In genomic region chr11:65617136-65617850, GRCh38 we compare ENCODE assay signal across 12 cellular contexts. TPM values are rescaled to one million over a fixed set of nuclear protein-coding genes. Genes with fewer than 3 reads are reported as not detected.
DNase-seq lines count a peak whose midpoint lies in the region; ATAC-seq, FAIRE-seq and TF ChIP-seq lines count a peak whose summit lies in the region.
"Had no signal": no experiment of that assay in that cellular context is flagged by ENCODE, and none has a peak within 500 bp of the region (broad histone marks: within the 10 kb centered on the region; RNA-seq: fewer than 3 reads in every experiment).

No MANE protein-coding gene starts in this region.

- H2AFZ ChIP-seq in OCI-LY1 (ENCODE audit: low read length) (no peak overlapping the region), trophoblast cell (ENCODE audit: insufficient read depth, low read length, poor library complexity) (no peak overlapping the region)

- FAIRE-seq in H54 (lab: Jason Lieb, UNC): no peak

- TF ChIP-seq CTCF in GM12864 (IDR thresholded peaks at IDR 0.05; ENCODE audit: low read depth, low read length, missing control alignments) (no peak), OCI-LY1 (IDR thresholded peaks at IDR 0.05; ENCODE audit: low read length) (peak; percentile 15; the same call in 1 of the 2 replicates)

- POLR2A ChIA-PET in HEK293T (lab: Yijun Ruan, JAX): interaction anchor here (0.8 to 2.4 kb wide), 4 partner anchors 16 to 47 kb away, joined by 3 to 6 read pairs (median 4); partner anchors contain the start of genes SIPA1 and ZNRD2

- H4K91ac ChIP-seq in trophoblast cell (ENCODE audit: low read depth, low read length): no peak overlapping the region

- peak overlapping the region; percentile 93 for H3K9ac ChIP-seq in OCI-LY1 (ENCODE audit: low read length)
- H3K9ac ChIP-seq in duodenal mucosa (ENCODE audit: low read depth in 1 of 2, low read length in 2 of 2): peak overlapping the region in 1 of 2 donors; percentile 79
- no peak overlapping the region for H3K9ac ChIP-seq in trophoblast cell (ENCODE audit: low read length)

- no CpG with 5 or more reads among the region's 17 CpGs for WGBS in trophoblast cell (ENCODE audit: extremely low coverage, insufficient coverage, insufficient read length)

- H3K27ac ChIP-seq in OCI-LY1 (ENCODE audit: low read depth, low read length, poor library complexity, severe bottlenecking) (peak overlapping the region; percentile 54), duodenal mucosa (ENCODE audit: low read depth, low read length) (no peak overlapping the region), trophoblast cell (ENCODE audit: low read depth, low read length) (no peak overlapping the region)
- H3K27ac ChIP-seq: SJSA1 had no signal

- peaks cover 16% of the 10 kb centered on the region for H3K79me1 ChIP-seq in trophoblast cell (ENCODE audit: low read length)

- no peaks in the 10 kb centered on the region for H3K9me2 ChIP-seq in OCI-LY1 (ENCODE audit: low read depth, low read length)

- H3K4me2 ChIP-seq in OCI-LY1 (ENCODE audit: low read length) (peak overlapping the region; percentile 98), trophoblast cell (ENCODE audit: low read length) (peak overlapping the region; percentile 2)

- H3K18ac ChIP-seq in trophoblast cell (ENCODE audit: low read length): no peak overlapping the region

- H3K9me3 ChIP-seq in OCI-LY1 (ENCODE audit: low read length) (no peaks in the 10 kb centered on the region), duodenal mucosa (ENCODE audit: control insufficient read depth in 1 of 2, low read length in 2 of 2) (no peaks in the 10 kb centered on the region), trophoblast cell (ENCODE audit: insufficient read depth, low read depth, low read length) (peaks cover 2% of the 10 kb centered on the region)
- H3K9me3 ChIP-seq: sigmoid colon, SJSA1, tibial artery had no signal

- H3K4ac ChIP-seq in trophoblast cell (ENCODE audit: low read depth, low read length): peak overlapping the region; percentile 93

- no peak overlapping the region for H2AK5ac ChIP-seq in trophoblast cell (ENCODE audit: low read length)

- H4K20me1 ChIP-seq in OCI-LY1 (ENCODE audit: insufficient read depth, low read length): no peaks in the 10 kb centered on the region

- no peak for DNase-seq in GM12864 (ENCODE audit: low read depth)
- no peak for DNase-seq in trophoblast cell
- no peak for DNase-seq in HEK293T (ENCODE audit: extremely low spot score)
- no peak for DNase-seq in H54 (ENCODE audit: insufficient read length, low spot score)
- DNase-seq: hypothalamus, NCI-H1694, sigmoid colon had no signal

- no peak overlapping the region for H4K8ac ChIP-seq in trophoblast cell (ENCODE audit: low read depth, low read length)

- no peak for TF ChIP-seq POLR2A in H54 (IDR thresholded peaks at IDR 0.05; ENCODE audit: low read depth, low read length)

- H2BK120ac ChIP-seq in trophoblast cell (ENCODE audit: insufficient read depth, low read length, poor library complexity): no peak overlapping the region

- no peak overlapping the region for H4K12ac ChIP-seq in trophoblast cell (ENCODE audit: low read depth, low read length)

- no peak overlapping the region for H3K14ac ChIP-seq in trophoblast cell (ENCODE audit: low read length)

- CTCF ChIA-PET in HEK293T (lab: Yijun Ruan, JAX): interaction anchor here (1.3 kb wide), 1 partner anchor 9 kb away, joined by 6 read pairs; no protein-coding TSS in a partner anchor

- H3K4me3 ChIP-seq in GM12864 (ENCODE audit: low read depth, low read length) (peak overlapping the region; percentile 91), OCI-LY1 (ENCODE audit: low read depth, low read length, poor library complexity, severe bottlenecking) (peak overlapping the region; percentile 76), duodenal mucosa (ENCODE audit: low read depth in 1 of 2, low read length in 2 of 2) (peak overlapping the region; percentile 85 to 88), trophoblast cell (ENCODE audit: low read depth, low read length) (no peak overlapping the region)

- peaks cover 52% of the 10 kb centered on the region for H3K36me3 ChIP-seq in OCI-LY1 (ENCODE audit: insufficient read depth, low read length)
- H3K36me3 ChIP-seq in duodenal mucosa (ENCODE audit: control insufficient read depth in 1 of 2, insufficient read depth in 2 of 2, low read length in 2 of 2): peaks cover 26 to 59% of the 10 kb centered on the region in 2 donors
- peaks cover 59% of the 10 kb centered on the region in 2 experiments for H3K36me3 ChIP-seq in trophoblast cell (ENCODE audit: control insufficient read depth in 1 of 2, insufficient read depth in 2 of 2, low read length in 2 of 2)

- H2BK5ac ChIP-seq in trophoblast cell (ENCODE audit: low read depth, low read length, poor library complexity): no peak overlapping the region

- H2BK12ac ChIP-seq in trophoblast cell (ENCODE audit: low read length): no peak overlapping the region

- H3K4me1 ChIP-seq in OCI-LY1 (ENCODE audit: insufficient read depth, low read length, severe bottlenecking): peaks cover 51% of the 10 kb centered on the region
- H3K4me1 ChIP-seq in duodenal mucosa (ENCODE audit: control insufficient read depth in 1 of 2, insufficient read depth in 2 of 2, low read length in 2 of 2): peaks cover 21 to 28% of the 10 kb centered on the region in 2 donors
- H3K4me1 ChIP-seq in trophoblast cell (ENCODE audit: control insufficient read depth in 1 of 2, insufficient read depth in 2 of 2, low read length in 2 of 2): peaks cover 17 to 20% of the 10 kb centered on the region in 2 experiments

- no peaks in the 10 kb centered on the region for H3F3A ChIP-seq in OCI-LY1 (ENCODE audit: insufficient read depth, low read length)

- no peak overlapping the region for H3K23ac ChIP-seq in trophoblast cell (ENCODE audit: low read length)

- no peak for ATAC-seq in GM19035 (IDR thresholded peaks at IDR 0.05; ENCODE audit: unreplicated experiment)

- H3K79me2 ChIP-seq in OCI-LY1 (ENCODE audit: insufficient read depth, low read length) (peaks cover 9% of the 10 kb centered on the region; the same call in 1 of the 2 replicates), trophoblast cell (ENCODE audit: control insufficient read depth, insufficient read depth, low read length, poor library complexity) (peaks cover 23% of the 10 kb centered on the region)

- H3K27me3 ChIP-seq in OCI-LY1 (ENCODE audit: insufficient read depth, low read length): no peaks in the 10 kb centered on the region
- no peaks in the 10 kb centered on the region for H3K27me3 ChIP-seq in duodenal mucosa (ENCODE audit: control insufficient read depth in 1 of 2, insufficient read depth in 2 of 2, low read length in 2 of 2)
- no peaks in the 10 kb centered on the region for H3K27me3 ChIP-seq in trophoblast cell (ENCODE audit: insufficient read depth, low read length)
- H3K27me3 ChIP-seq: sigmoid colon, SJSA1, tibial artery had no signal

TF ChIP-seq in HEK293T, 16 proteins besides CTCF, POLR2A, EP300 and RAD21:
- no peak for TF ChIP-seq SUZ12 (IDR thresholded peaks at IDR 0.05)
- TF ChIP-seq FOXA1 (IDR thresholded peaks at IDR 0.05): no peak

RNA-seq across cellular contexts. Expression of gene PCNX3, which starts 1.7 kb away (rescaled TPM):
- 26.5 TPM in 2 replicates for polyA plus RNA-seq in trophoblast cell (2013)

RNA-seq across cellular contexts. Expression of gene MAP3K11, which starts 3.3 kb away (rescaled TPM):
- 50.2 and 51.4 TPM in 2 replicates for polyA plus RNA-seq in trophoblast cell (2013)

RNA-seq across cellular contexts. Expression of gene SIPA1, which starts 20.6 kb away (rescaled TPM):
- polyA plus RNA-seq in trophoblast cell (2013): 25.5 and 28.2 TPM in 2 replicates

RNA-seq across cellular contexts. Expression of gene KCNK7, which starts 21.7 kb away (rescaled TPM):
- 0.03 and 0.04 TPM in 2 replicates for polyA plus RNA-seq in trophoblast cell (2013)

RNA-seq across cellular contexts. Expression of gene EHBP1L1, which starts 41.4 kb away (rescaled TPM):
- polyA plus RNA-seq in trophoblast cell (2013): 12.5 and 13.2 TPM in 2 replicates
